Comparison of ENCODE assay signal across 17 cellular contexts in the genomic region with DNA sequence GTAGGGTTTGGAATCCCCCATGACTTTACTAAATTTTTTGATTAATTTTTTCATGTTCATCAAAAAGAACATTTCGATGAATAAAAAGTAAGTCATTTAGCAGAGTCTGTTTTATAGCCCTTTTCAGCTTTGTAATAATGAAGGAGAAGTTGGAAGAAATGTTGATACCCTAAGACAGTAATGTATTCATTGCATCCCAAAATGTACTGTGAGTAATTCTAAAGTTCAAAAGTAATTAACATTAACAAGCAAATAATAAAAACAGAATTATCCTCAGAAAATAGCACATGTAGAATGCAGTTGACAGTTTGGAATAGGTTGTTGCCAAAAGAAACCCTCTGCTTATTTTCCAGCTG.
DNase-seq lines count a peak whose midpoint lies in the region; ATAC-seq and TF ChIP-seq lines count a peak whose summit lies in the region.
"Had no signal": no experiment of that assay in that cellular context is flagged by ENCODE, and none has a peak within 500 bp of the region (broad histone marks: within the 10 kb centered on the region; RNA-seq: fewer than 3 reads in every experiment).

No MANE protein-coding gene starts in this region.

- POLR2A ChIA-PET in IMR-90 (lab: Charles Lee; ENCODE audit: unreplicated experiment): no interaction called here

- no peak for DNase-seq in IMR-90
- no peak for DNase-seq in activated CD8-positive, alpha-beta memory T cell treated with anti-CD3 and anti-CD28 coated beads, Interleukin-2, amount 50 U/mL, for 48 hours
- no peak for DNase-seq in islet precursor cell
- DNase-seq: AML-193; Caco-2; Calu3; CD4-positive, alpha-beta T cell; CD8-positive, alpha-beta T cell; DMS79 treated with DMSO at 0.1 percent for 48 hours; GF-D8 had no signal

- H2AK9ac ChIP-seq in IMR-90 (replicated peaks; ENCODE audit: low read depth, low read length, poor library complexity): no peak overlapping the region

- H3K18ac ChIP-seq in IMR-90 (ENCODE audit: low read depth, low read length): peak overlapping the region; percentile 26; the same call in 1 of the 2 replicates

- no peak overlapping the region for H2BK120ac ChIP-seq in IMR-90 (ENCODE audit: low read depth, low read length)

- ATAC-seq in IMR-90 (ENCODE audit: low read depth) (no peak), SK-N-SH treated with all-trans-retinoic acid at 6 μM for 48 hours (peak; percentile 78)
- ATAC-seq: A549; CD8-positive, alpha-beta T cell had no signal

- H4K5ac ChIP-seq in IMR-90 (ENCODE audit: low read depth, low read length): no peak overlapping the region

- no peak overlapping the region for H2AFZ ChIP-seq in IMR-90 (replicated peaks; ENCODE audit: low read length, poor library complexity)

- intact Hi-C loops in IMR-90 (cut with micrococcal nuclease): no loop called here

- dilution Hi-C loops in IMR-90 (cut with HindIII; ENCODE audit: low sequenced_read_pairs, unreplicated experiment): no loop called here

- H3K9ac ChIP-seq in IMR-90 (ENCODE audit: low read depth, low read length): no peak overlapping the region
- H3K9ac ChIP-seq: BLaER1 treated with 17β-estradiol and CSF1 and Interleukin-3, amounts not matched to agents 10 nM and 100 nM had no signal

- no peak overlapping the region for H2AK5ac ChIP-seq in IMR-90 (ENCODE audit: low read depth, low read length)

- 0 out of 2 replicates have a peak, but pooled peaks cover 3% of the 10 kb centered on the region for H3K4me1 ChIP-seq in IMR-90 (ENCODE audit: control insufficient read depth, insufficient read depth, low read length)
- H3K4me1 ChIP-seq: A549; BLaER1 treated with 17β-estradiol and CSF1 and Interleukin-3, amounts not matched to agents 10 nM and 100 nM; Caco-2 had no signal

- no peaks in the 10 kb centered on the region for H3K9me1 ChIP-seq in IMR-90 (ENCODE audit: insufficient read depth, low read length)

- H4K91ac ChIP-seq in IMR-90 (ENCODE audit: insufficient read depth, low read depth, low read length): no peak overlapping the region

- TF ChIP-seq CTCF in IMR-90 (conservative IDR thresholded peaks at IDR 0.05; ENCODE audit: low read depth, low read length) (no peak), nephron (IDR thresholded peaks at IDR 0.05; ENCODE audit: unreplicated experiment in 3 of 3) (no peak)

- no peak overlapping the region for H4K8ac ChIP-seq in IMR-90 (ENCODE audit: low read depth in 2 of 2, low read length in 2 of 2)

- H3K27me3 ChIP-seq in IMR-90 (ENCODE audit: control insufficient read depth, insufficient read depth, low read length): no peaks in the 10 kb centered on the region
- H3K27me3 ChIP-seq: BLaER1 treated with 17β-estradiol and CSF1 and Interleukin-3, amounts not matched to agents 10 nM and 100 nM had no signal

- no peak overlapping the region for H2BK20ac ChIP-seq in IMR-90 (ENCODE audit: low read depth, low read length)

- H3K27ac ChIP-seq in IMR-90 (ENCODE audit: insufficient read depth, low read length): no peak overlapping the region
- H3K27ac ChIP-seq: 22Rv1; A549; BLaER1 treated with 17β-estradiol and CSF1 and Interleukin-3, amounts not matched to agents 10 nM and 100 nM; C4-2B had no signal

- TF ChIP-seq RAD21 in IMR-90 (IDR thresholded peaks at IDR 0.05; ENCODE audit: low read length): no peak

- TF ChIP-seq POLR2A in IMR-90 (IDR thresholded peaks at IDR 0.05; ENCODE audit: low read depth, low read length): no peak

- H3K9me3 Mint-ChIP-seq in nephron: no peaks in the 10 kb centered on the region
- H3K9me3 Mint-ChIP-seq: CD4-positive, alpha-beta T cell; CD8-positive, alpha-beta T cell had no signal

- H3K4ac ChIP-seq in IMR-90 (ENCODE audit: low read depth, low read length): no peak overlapping the region

- H3K4me3 Mint-ChIP-seq in nephron: no peak overlapping the region
- H3K4me3 Mint-ChIP-seq: B cell; CD4-positive, alpha-beta T cell; CD8-positive, alpha-beta T cell had no signal

- no peaks in the 10 kb centered on the region for H3K79me1 ChIP-seq in IMR-90 (ENCODE audit: low read depth in 1 of 2, low read length in 2 of 2)

- CTCF ChIA-PET in IMR-90 (lab: Yijun Ruan, JAX): no interaction called here

- peak overlapping the region in 2 of 3 experiments; percentile 10 to 17 for H3K27ac Mint-ChIP-seq in nephron
- H3K27ac Mint-ChIP-seq: B cell; CD4-positive, alpha-beta T cell; CD8-positive, alpha-beta T cell had no signal

- H3K4me3 ChIP-seq in IMR-90 (ENCODE audit: insufficient read depth, low read depth, low read length): no peak overlapping the region
- H3K4me3 ChIP-seq: A549; BLaER1 treated with 17β-estradiol and CSF1 and Interleukin-3, amounts not matched to agents 10 nM and 100 nM had no signal

- H3K36me3 Mint-ChIP-seq in nephron (ENCODE audit: low read depth): no peaks in the 10 kb centered on the region
- H3K36me3 Mint-ChIP-seq: CD8-positive, alpha-beta T cell had no signal

- H2BK15ac ChIP-seq in IMR-90 (ENCODE audit: low read depth, low read length): no peak overlapping the region

- peaks cover 23% of the 10 kb centered on the region for H3K4me1 Mint-ChIP-seq in nephron
- H3K4me1 Mint-ChIP-seq: B cell had no signal

- in situ Hi-C loops in IMR-90 (cut with MboI; ENCODE audit: low sequenced_read_pairs): no loop called here

- no CpG with 5 or more reads among the region's 1 CpG for WGBS in IMR-90 (ENCODE audit: extremely low coverage in 2 of 2, insufficient read length in 1 of 2), 2 experiments

- no TSS peak for BruUV-seq in IMR-90 (replicated peaks; lab: Mats Ljungman, UMichigan)

- no peaks in the 10 kb centered on the region for H3K9me3 ChIP-seq in IMR-90 (ENCODE audit: control insufficient read depth, insufficient read depth, low read length)
- H3K9me3 ChIP-seq: A549; BLaER1 treated with 17β-estradiol and CSF1 and Interleukin-3, amounts not matched to agents 10 nM and 100 nM; Caco-2 had no signal

- no peak overlapping the region for H3K14ac ChIP-seq in IMR-90 (replicated peaks; ENCODE audit: low read depth, low read length)

- H3K4me2 ChIP-seq in IMR-90 (ENCODE audit: low read depth, low read length): no peak overlapping the region
- H3K4me2 ChIP-seq: A549; BLaER1 treated with 17β-estradiol and CSF1 and Interleukin-3, amounts not matched to agents 10 nM and 100 nM had no signal

- no peaks in the 10 kb centered on the region for H4K20me1 ChIP-seq in IMR-90 (ENCODE audit: insufficient read depth, low read length)
- H4K20me1 ChIP-seq: BLaER1 treated with 17β-estradiol and CSF1 and Interleukin-3, amounts not matched to agents 10 nM and 100 nM had no signal

- H3K27me3 Mint-ChIP-seq in nephron (ENCODE audit: low read depth): no peaks in the 10 kb centered on the region
- H3K27me3 Mint-ChIP-seq: CD4-positive, alpha-beta T cell had no signal

- no peak overlapping the region for H2BK5ac ChIP-seq in IMR-90 (ENCODE audit: low read depth, low read length, poor library complexity, severe bottlenecking)

- no peak overlapping the region for H3K23ac ChIP-seq in IMR-90 (ENCODE audit: low read depth, low read length)

- H3K36me3 ChIP-seq in IMR-90 (ENCODE audit: control insufficient read depth, insufficient read depth, low read length): no peaks in the 10 kb centered on the region
- H3K36me3 ChIP-seq: BLaER1 treated with 17β-estradiol and CSF1 and Interleukin-3, amounts not matched to agents 10 nM and 100 nM had no signal

- no peak overlapping the region for H3K56ac ChIP-seq in IMR-90 (ENCODE audit: extremely low read depth, insufficient read depth, low read length)

TF ChIP-seq in IMR-90, 13 proteins besides CTCF, POLR2A, EP300 and RAD21:
- TF ChIP-seq NFE2L2 (IDR thresholded peaks at IDR 0.05; ENCODE audit: low read depth, low read length): no peak
- no peak for TF ChIP-seq MAZ (IDR thresholded peaks at IDR 0.05; ENCODE audit: borderline replicate concordance, low read depth, low read length)
- no peak for TF ChIP-seq SMC3 (IDR thresholded peaks at IDR 0.05; ENCODE audit: low read depth, low read length)
- no peak for TF ChIP-seq CEBPB (IDR thresholded peaks at IDR 0.05; ENCODE audit: low read depth, low read length)
- TF ChIP-seq MAFK (IDR thresholded peaks at IDR 0.05; ENCODE audit: low read depth, low read length): no peak
- TF ChIP-seq RFX5 (IDR thresholded peaks at IDR 0.05; ENCODE audit: low read depth, low read length): no peak

TF ChIP-seq in SK-N-SH treated with all-trans-retinoic acid at 6 μM for 48 hours, 23 proteins besides CTCF, POLR2A, EP300 and RAD21:
- peak; percentile 17; the same call in 1 of the 2 replicates for TF ChIP-seq ISL1 (CRISPR knock-in tag; IDR thresholded peaks at IDR 0.05)
- TF ChIP-seq TOX (CRISPR knock-in tag; IDR thresholded peaks at IDR 0.05; ENCODE audit: borderline replicate concordance): 0 out of 2 replicates have a peak, but pooled peaks have one; percentile 24
- TF ChIP-seq ZC3H10 (CRISPR knock-in tag; IDR thresholded peaks at IDR 0.05): peak; percentile 71; the same call in 1 of the 2 replicates
- TF ChIP-seq BACH2 (CRISPR knock-in tag; IDR thresholded peaks at IDR 0.05; ENCODE audit: borderline replicate concordance): no peak
- TF ChIP-seq PPARA (CRISPR knock-in tag; IDR thresholded peaks at IDR 0.05; ENCODE audit: borderline replicate concordance): no peak
- TF ChIP-seq, protein P1, sequence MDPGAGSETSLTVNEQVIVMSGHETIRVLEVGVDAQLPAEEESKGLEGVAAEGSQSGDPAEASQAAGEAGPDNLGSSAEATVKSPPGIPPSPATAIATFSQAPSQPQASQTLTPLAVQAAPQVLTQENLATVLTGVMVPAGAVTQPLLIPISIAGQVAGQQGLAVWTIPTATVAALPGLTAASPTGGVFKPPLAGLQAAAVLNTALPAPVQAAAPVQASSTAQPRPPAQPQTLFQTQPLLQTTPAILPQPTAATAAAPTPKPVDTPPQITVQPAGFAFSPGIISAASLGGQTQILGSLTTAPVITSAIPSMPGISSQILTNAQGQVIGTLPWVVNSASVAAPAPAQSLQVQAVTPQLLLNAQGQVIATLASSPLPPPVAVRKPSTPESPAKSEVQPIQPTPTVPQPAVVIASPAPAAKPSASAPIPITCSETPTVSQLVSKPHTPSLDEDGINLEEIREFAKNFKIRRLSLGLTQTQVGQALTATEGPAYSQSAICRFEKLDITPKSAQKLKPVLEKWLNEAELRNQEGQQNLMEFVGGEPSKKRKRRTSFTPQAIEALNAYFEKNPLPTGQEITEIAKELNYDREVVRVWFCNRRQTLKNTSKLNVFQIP (CRISPR knock-in tag; IDR thresholded peaks at IDR 0.05; ENCODE audit: borderline replicate concordance, low read depth): 0 out of 2 replicates have a peak, but pooled peaks have one; percentile 5
